Comparison of ENCODE assay signal across 28 cellular contexts in genomic region chr11:128767518-128767917, GRCh38.
DNase-seq lines count a peak whose midpoint lies in the region; ATAC-seq and TF ChIP-seq lines count a peak whose summit lies in the region.
"Had no signal": no experiment of that assay in that cellular context is flagged by ENCODE, and none has a peak within 500 bp of the region (broad histone marks: within the 10 kb centered on the region; RNA-seq: fewer than 3 reads in every experiment).

No MANE protein-coding gene starts in this region.

- no peak overlapping the region for H3K56ac ChIP-seq in IMR-90 (ENCODE audit: extremely low read depth, insufficient read depth, low read length)

- no peak overlapping the region for H4K91ac ChIP-seq in IMR-90 (ENCODE audit: insufficient read depth, low read depth, low read length)

- CTCF ChIA-PET in IMR-90 (lab: Yijun Ruan, JAX) = no interaction called here

- H2BK120ac ChIP-seq in IMR-90 (ENCODE audit: low read depth, low read length) = no peak overlapping the region

- H3K4me3 ChIP-seq in IMR-90 (ENCODE audit: insufficient read depth, low read depth, low read length) (no peak overlapping the region), WERI-Rb-1 (ENCODE audit: low read depth, low read length) (no peak overlapping the region)
- H3K4me3 ChIP-seq: A549, left ventricle myocardium inferior, Peyer's patch, SJSA1, transverse colon had no signal

- no peak for DNase-seq in activated T-cell treated with anti-CD3 and anti-CD28 coated beads, Interleukin-2, amount 50 U/mL, for 24 hours
- DNase-seq in activated T-cell treated with anti-CD3 and anti-CD28 coated beads, Interleukin-2, amount 50 U/mL, for 48 hours = no peak
- DNase-seq in IMR-90 = peak; percentile 60
- DNase-seq in immature natural killer cell = no peak
- no peak for DNase-seq in stimulated activated effector memory CD8-positive, alpha-beta T cell treated with anti-CD3 and anti-CD28 coated beads, Interleukin-12 subunit alpha, Interleukin-12 subunit beta, amount 100 ng/mL, for 72 hours (ENCODE audit: low spot score in 2 of 2)
- no peak for DNase-seq in stimulated activated CD4-positive, alpha-beta T cell treated with anti-CD3 and anti-CD28 coated beads, Interleukin-15, amount 100 ng/mL, for 24 hours
- no peak for DNase-seq in WERI-Rb-1
- no peak for DNase-seq in superior temporal gyrus (ENCODE audit: extremely low spot score)
- DNase-seq: activated CD4-positive, alpha-beta T cell treated with anti-CD3 and anti-CD28 coated beads, Interleukin-2, amount 50 U/mL, for 4 hours; activated CD8-positive, alpha-beta memory T cell treated with anti-CD3 and anti-CD28 coated beads, Interleukin-2, amount 50 U/mL, for 48 hours; activated gamma-delta T cell; aorta; effector CD4-positive, alpha-beta T cell; foreskin melanocyte; left ventricle myocardium inferior; NCI-H2081 treated with DMSO at 0.1 percent for 48 hours; NCI-H446 treated with DMSO at 0.1 percent for 48 hours; nucleus accumbens; Peyer's patch; stimulated activated CD4-positive, alpha-beta T cell treated with anti-CD3 and anti-CD28 coated beads, Interleukin-4, amount 100 ng/mL, for 1 hour; stimulated activated naive CD8-positive, alpha-beta T cell treated with anti-CD3 and anti-CD28 coated beads, Interleukin-15, amount 100 ng/mL, for 72 hours; transverse colon had no signal

- H3K27ac ChIP-seq in IMR-90 (ENCODE audit: insufficient read depth, low read length) = no peak overlapping the region
- no peak overlapping the region for H3K27ac ChIP-seq in WERI-Rb-1
- H3K27ac ChIP-seq: A549, HL-60, Peyer's patch, SJSA1, transverse colon, VCaP had no signal

- no peak overlapping the region for H2AK9ac ChIP-seq in IMR-90 (replicated peaks; ENCODE audit: low read depth, low read length, poor library complexity)

- no TSS peak for BruUV-seq in IMR-90 (replicated peaks; lab: Mats Ljungman, UMichigan)

- H2AFZ ChIP-seq in IMR-90 (replicated peaks; ENCODE audit: low read length, poor library complexity) = no peak overlapping the region

- no peak overlapping the region for H3K18ac ChIP-seq in IMR-90 (ENCODE audit: low read depth, low read length)

- no peak overlapping the region for H3K4me3 Mint-ChIP-seq in activated T-cell treated with anti-CD3 and anti-CD28 coated beads, Interleukin-2, amount 50 U/mL, for 24 hours
- H3K4me3 Mint-ChIP-seq in immature natural killer cell = no peak overlapping the region
- no peak overlapping the region for H3K4me3 Mint-ChIP-seq in stimulated activated effector memory CD8-positive, alpha-beta T cell treated with anti-CD3 and anti-CD28 coated beads, Interleukin-12 subunit alpha, Interleukin-12 subunit beta, amount 100 ng/mL, for 72 hours
- H3K4me3 Mint-ChIP-seq: stimulated activated naive CD8-positive, alpha-beta T cell treated with anti-CD3 and anti-CD28 coated beads, Interleukin-15, amount 100 ng/mL, for 72 hours; T-helper 2 cell treated with Interferon-gamma antibody and Interleukin-4, amounts not matched to agents 5 μg/mL and 100 μg/mL, for 36 hours had no signal

- in situ Hi-C loops in IMR-90 (cut with MboI; ENCODE audit: low sequenced_read_pairs) = no loop called here

- POLR2A ChIA-PET in IMR-90 (lab: Charles Lee; ENCODE audit: unreplicated experiment) = no interaction called here

- H3K4me2 ChIP-seq in IMR-90 (ENCODE audit: low read depth, low read length) = no peak overlapping the region
- H3K4me2 ChIP-seq: A549 had no signal

- no peak overlapping the region for H3K9ac ChIP-seq in IMR-90 (ENCODE audit: low read depth, low read length)

- H4K5ac ChIP-seq in IMR-90 (ENCODE audit: low read depth, low read length) = no peak overlapping the region

- 90% methylated on average over 3 of the region's 7 CpGs; no CpG with 5 or more reads in 1 of the 2 experiments for WGBS in IMR-90 (ENCODE audit: extremely low coverage in 2 of 2, insufficient read length in 1 of 2), 2 experiments

- TF ChIP-seq RAD21 in IMR-90 (IDR thresholded peaks at IDR 0.05; ENCODE audit: low read length) = 0 out of 2 replicates have a peak, but pooled peaks have one; percentile 2

- no peaks in the 10 kb centered on the region for H3K9me3 Mint-ChIP-seq in activated T-cell treated with anti-CD3 and anti-CD28 coated beads, Interleukin-2, amount 50 U/mL, for 24 hours
- no peaks in the 10 kb centered on the region for H3K9me3 Mint-ChIP-seq in immature natural killer cell
- H3K9me3 Mint-ChIP-seq in stimulated activated effector memory CD8-positive, alpha-beta T cell treated with anti-CD3 and anti-CD28 coated beads, Interleukin-12 subunit alpha, Interleukin-12 subunit beta, amount 100 ng/mL, for 72 hours = no peaks in the 10 kb centered on the region
- H3K9me3 Mint-ChIP-seq: stimulated activated naive CD8-positive, alpha-beta T cell treated with anti-CD3 and anti-CD28 coated beads, Interleukin-15, amount 100 ng/mL, for 72 hours; T-helper 2 cell treated with Interferon-gamma antibody and Interleukin-4, amounts not matched to agents 5 μg/mL and 100 μg/mL, for 36 hours had no signal

- peaks cover 17% of the 10 kb centered on the region for H3K9me1 ChIP-seq in IMR-90 (ENCODE audit: insufficient read depth, low read length)

- H2AK5ac ChIP-seq in IMR-90 (ENCODE audit: low read depth, low read length) = no peak overlapping the region

- peak; percentile 44 for ATAC-seq in IMR-90 (ENCODE audit: low read depth)
- no peak for ATAC-seq in stimulated activated effector memory CD8-positive, alpha-beta T cell treated with anti-CD3 and anti-CD28 coated beads, Interleukin-12 subunit alpha, Interleukin-12 subunit beta, amount 100 ng/mL, for 72 hours
- ATAC-seq: A549; HepG2; stimulated activated naive CD8-positive, alpha-beta T cell treated with anti-CD3 and anti-CD28 coated beads, Interleukin-15, amount 100 ng/mL, for 72 hours had no signal

- H3K4me1 Mint-ChIP-seq in activated T-cell treated with anti-CD3 and anti-CD28 coated beads, Interleukin-2, amount 50 U/mL, for 24 hours (ENCODE audit: low read depth) = peaks cover 28% of the 10 kb centered on the region
- peaks cover 47 to 68% of the 10 kb centered on the region in 2 donors for H3K4me1 Mint-ChIP-seq in immature natural killer cell
- H3K4me1 Mint-ChIP-seq in stimulated activated effector memory CD8-positive, alpha-beta T cell treated with anti-CD3 and anti-CD28 coated beads, Interleukin-12 subunit alpha, Interleukin-12 subunit beta, amount 100 ng/mL, for 72 hours = peaks cover 38% of the 10 kb centered on the region

- TF ChIP-seq CTCF in IMR-90 (conservative IDR thresholded peaks at IDR 0.05; ENCODE audit: low read depth, low read length) (no peak), WERI-Rb-1 (IDR thresholded peaks at IDR 0.05; ENCODE audit: low read depth, low read length) (no peak)

- H3K27ac Mint-ChIP-seq in activated T-cell treated with anti-CD3 and anti-CD28 coated beads, Interleukin-2, amount 50 U/mL, for 24 hours = peak overlapping the region; percentile 61
- H3K27ac Mint-ChIP-seq in immature natural killer cell = peak overlapping the region in 4 of 6 donors; percentile 65 to 88 (median 68)
- H3K27ac Mint-ChIP-seq in stimulated activated effector memory CD8-positive, alpha-beta T cell treated with anti-CD3 and anti-CD28 coated beads, Interleukin-12 subunit alpha, Interleukin-12 subunit beta, amount 100 ng/mL, for 72 hours = peak overlapping the region; percentile 76
- H3K27ac Mint-ChIP-seq: stimulated activated naive CD8-positive, alpha-beta T cell treated with anti-CD3 and anti-CD28 coated beads, Interleukin-15, amount 100 ng/mL, for 72 hours; T-helper 2 cell treated with Interferon-gamma antibody and Interleukin-4, amounts not matched to agents 5 μg/mL and 100 μg/mL, for 36 hours had no signal

- H2BK20ac ChIP-seq in IMR-90 (ENCODE audit: low read depth, low read length) = no peak overlapping the region

- no peak overlapping the region for H4K8ac ChIP-seq in IMR-90 (ENCODE audit: low read depth in 2 of 2, low read length in 2 of 2)

- no peak overlapping the region for H3K14ac ChIP-seq in IMR-90 (replicated peaks; ENCODE audit: low read depth, low read length)

- H3K36me3 ChIP-seq in IMR-90 (ENCODE audit: control insufficient read depth, insufficient read depth, low read length) (peaks cover 17% of the 10 kb centered on the region), WERI-Rb-1 (no peaks in the 10 kb centered on the region)
- H3K36me3 ChIP-seq: transverse colon had no signal

- H3K27me3 Mint-ChIP-seq in activated T-cell treated with anti-CD3 and anti-CD28 coated beads, Interleukin-2, amount 50 U/mL, for 24 hours = no peaks in the 10 kb centered on the region
- peaks cover 2 to 8% (median 3%) of the 10 kb centered on the region in 3 donors for H3K27me3 Mint-ChIP-seq in immature natural killer cell (ENCODE audit: low read depth in 3 of 3)
- H3K27me3 Mint-ChIP-seq: stimulated activated naive CD8-positive, alpha-beta T cell treated with anti-CD3 and anti-CD28 coated beads, Interleukin-15, amount 100 ng/mL, for 72 hours had no signal

- peaks cover 94% of the 10 kb centered on the region for H3K36me3 Mint-ChIP-seq in activated T-cell treated with anti-CD3 and anti-CD28 coated beads, Interleukin-2, amount 50 U/mL, for 24 hours (ENCODE audit: low read depth)
- H3K36me3 Mint-ChIP-seq in immature natural killer cell = peaks cover 12 to 60% (median 29%) of the 10 kb centered on the region in 3 donors
- peaks cover 97% of the 10 kb centered on the region for H3K36me3 Mint-ChIP-seq in stimulated activated effector memory CD8-positive, alpha-beta T cell treated with anti-CD3 and anti-CD28 coated beads, Interleukin-12 subunit alpha, Interleukin-12 subunit beta, amount 100 ng/mL, for 72 hours

- H3K4me1 ChIP-seq in IMR-90 (ENCODE audit: control insufficient read depth, insufficient read depth, low read length) = peaks cover 9% of the 10 kb centered on the region
- H3K4me1 ChIP-seq: A549, SJSA1 had no signal

- no peak overlapping the region for H3K4ac ChIP-seq in IMR-90 (ENCODE audit: low read depth, low read length)

- TF ChIP-seq POLR2A in IMR-90 (IDR thresholded peaks at IDR 0.05; ENCODE audit: low read depth, low read length) = no peak

- intact Hi-C loops in IMR-90 (cut with micrococcal nuclease) = no loop called here

- H2BK15ac ChIP-seq in IMR-90 (ENCODE audit: low read depth, low read length) = no peak overlapping the region

- H4K20me1 ChIP-seq in IMR-90 (ENCODE audit: insufficient read depth, low read length) = no peaks in the 10 kb centered on the region

- peaks cover 0 to 5% of the 10 kb centered on the region in 2 experiments; a peak in 2 of 4 replicates for H3K79me1 ChIP-seq in IMR-90 (ENCODE audit: low read depth in 1 of 2, low read length in 2 of 2)

- dilution Hi-C loops in IMR-90 (cut with HindIII; ENCODE audit: low sequenced_read_pairs, unreplicated experiment) = no loop called here

- H3K23ac ChIP-seq in IMR-90 (ENCODE audit: low read depth, low read length) = no peak overlapping the region

- H3K27me3 ChIP-seq in IMR-90 (ENCODE audit: control insufficient read depth, insufficient read depth, low read length) (no peaks in the 10 kb centered on the region), WERI-Rb-1 (ENCODE audit: insufficient read depth, low read depth, severe bottlenecking) (peaks cover 38% of the 10 kb centered on the region)
- H3K27me3 ChIP-seq: Peyer's patch, SJSA1, transverse colon had no signal

- H3K9me3 ChIP-seq in IMR-90 (ENCODE audit: control insufficient read depth, insufficient read depth, low read length) (no peaks in the 10 kb centered on the region), WERI-Rb-1 (ENCODE audit: severe bottlenecking) (no peaks in the 10 kb centered on the region)
- H3K9me3 ChIP-seq: A549, left ventricle myocardium inferior, Peyer's patch, SJSA1, transverse colon had no signal

- H2BK5ac ChIP-seq in IMR-90 (ENCODE audit: low read depth, low read length, poor library complexity, severe bottlenecking) = no peak overlapping the region
